In the genomic region with DNA sequence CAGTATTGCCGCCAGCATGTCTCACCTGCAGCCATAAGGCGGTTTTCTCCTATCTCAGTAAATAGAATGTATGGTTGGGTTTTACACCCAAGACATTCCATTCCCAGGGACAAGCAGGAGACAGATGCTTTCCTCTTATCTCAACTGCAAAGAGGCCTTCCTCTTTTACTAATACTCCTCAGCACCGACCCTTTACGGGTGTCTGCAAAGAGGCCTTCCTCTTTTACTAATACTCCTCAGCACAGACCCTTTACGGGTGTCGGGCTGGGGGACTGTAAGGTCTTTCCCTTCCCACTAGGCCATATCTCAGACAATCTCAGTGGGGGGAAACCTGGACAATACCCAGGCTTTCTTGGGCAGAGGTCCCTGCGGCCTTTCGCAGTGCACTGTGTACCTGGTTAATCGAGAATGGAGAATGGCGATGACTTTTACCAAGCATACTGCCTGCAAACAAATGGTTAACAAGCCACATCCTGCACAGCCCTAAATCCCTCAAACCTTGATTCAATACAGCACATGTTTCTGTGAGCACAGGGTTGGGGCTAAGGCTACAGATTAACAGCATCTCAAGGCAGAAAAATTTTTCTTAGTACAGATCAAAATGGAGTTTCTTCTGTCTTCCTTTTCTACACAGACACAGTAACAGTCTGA, we compare ENCODE assay signal across 8 cellular contexts. TPM values are rescaled to one million over a fixed set of nuclear protein-coding genes. Genes with fewer than 3 reads are reported as not detected.
A peak's percentile ranks its signal among the peaks of the same experiment; 100 is the strongest.
DNase-seq lines count a peak whose midpoint lies in the region; ATAC-seq and TF ChIP-seq lines count a peak whose summit lies in the region.
"Not testable (repeated sequence)": the region's sequence is repeated elsewhere in the genome, so short reads cannot be mapped to it uniquely, and the experiment has no call there.

No MANE protein-coding gene starts in this region.

- not testable (repeated sequence) for ATAC-seq in T-cell (replicated peaks in 1 of 4)

- H3K27ac ChIP-seq in tibial artery, result peak overlapping the region; percentile 88 to 89

- H3K4me3 Mint-ChIP-seq in Calu3 (ENCODE audit: low read depth, unreplicated experiment) (peak overlapping the region; percentile 85), T-cell (peak overlapping the region; percentile 89 to 97 (median 96)), osteocyte (ENCODE audit: unreplicated experiment) (peak overlapping the region; percentile 86)
- peak overlapping the region; percentile 88 for H3K4me3 Mint-ChIP-seq in activated naive CD8-positive, alpha-beta T cell treated with anti-CD3 and anti-CD28 coated beads for 36 hours

- BruUV-seq in Calu3 (replicated peaks; lab: Mats Ljungman, UMichigan), result not testable (repeated sequence)

- H3K4me1 Mint-ChIP-seq in Calu3 (ENCODE audit: low read depth, unreplicated experiment) (peaks cover 59% of the 10 kb centered on the region), T-cell (peaks cover 68 to 75% (median 70%) of the 10 kb centered on the region in 3 donors), osteocyte (ENCODE audit: unreplicated experiment) (peaks cover 28% of the 10 kb centered on the region)
- peaks cover 51% of the 10 kb centered on the region for H3K4me1 Mint-ChIP-seq in activated naive CD8-positive, alpha-beta T cell treated with anti-CD3 and anti-CD28 coated beads for 36 hours

- peak overlapping the region; percentile 84 for H3K4me3 ChIP-seq in LNCaP clone FGC (ENCODE audit: low read depth, low read length)
- H3K4me3 ChIP-seq in epithelial cell of esophagus (ENCODE audit: low read length), result peak overlapping the region; percentile 82
- H3K4me3 ChIP-seq in kidney epithelial cell (ENCODE audit: low read depth, low read length), result peak overlapping the region; percentile 71
- H3K4me3 ChIP-seq in tibial artery, result peak overlapping the region; percentile 90 to 97

- H3K9me3 ChIP-seq in tibial artery, result not testable (repeated sequence)

- TF ChIP-seq CTCF in Calu3 (IDR thresholded peaks at IDR 0.05; ENCODE audit: unreplicated experiment); LNCaP clone FGC (IDR thresholded peaks at IDR 0.05; ENCODE audit: control insufficient read depth, extremely low read depth, insufficient read depth); epithelial cell of esophagus (IDR thresholded peaks at IDR 0.05; ENCODE audit: insufficient read depth, low read depth, low read length, missing control alignments); kidney epithelial cell (IDR thresholded peaks at IDR 0.05; ENCODE audit: insufficient read depth, low read length, poor library complexity, severe bottlenecking); osteocyte (IDR thresholded peaks at IDR 0.05); tibial artery (IDR thresholded peaks at IDR 0.05): not testable (repeated sequence)

- H3K9me3 Mint-ChIP-seq in Calu3 (ENCODE audit: low read depth, unreplicated experiment); T-cell; activated naive CD8-positive, alpha-beta T cell treated with anti-CD3 and anti-CD28 coated beads for 36 hours; osteocyte (ENCODE audit: unreplicated experiment): not testable (repeated sequence)

- CTCF ChIA-PET in Calu3 (lab: Charles Lee) (interaction anchor here (4.2 kb wide), 1 partner anchor 29 kb away, joined by 24 read pairs; a partner anchor contains a TSS), T-cell (lab: Charles Lee) (interaction anchor here in 1 of 2 donors (2.1 kb wide), 1 partner anchor 28 kb away, joined by 24 read pairs; a partner anchor contains a TSS)

- H3K27ac Mint-ChIP-seq in Calu3 (ENCODE audit: unreplicated experiment), result peak overlapping the region; percentile 84
- H3K27ac Mint-ChIP-seq in T-cell, result peak overlapping the region; percentile 85 to 89
- peak overlapping the region; percentile 84 for H3K27ac Mint-ChIP-seq in activated naive CD8-positive, alpha-beta T cell treated with anti-CD3 and anti-CD28 coated beads for 36 hours
- H3K27ac Mint-ChIP-seq in osteocyte (ENCODE audit: unreplicated experiment), result peak overlapping the region; percentile 70

- not testable (repeated sequence) for H3K27me3 ChIP-seq in kidney epithelial cell (ENCODE audit: control insufficient read depth, insufficient read depth, low read length); tibial artery

- H3K4me1 ChIP-seq in tibial artery, result peaks cover 0 to 66% (median 37%) of the 10 kb centered on the region in 4 donors

- intact Hi-C loops in Calu3 (cut with micrococcal nuclease; ENCODE audit: unreplicated experiment), result not testable (repeated sequence)
- intact Hi-C loops in tibial artery (cut with DNase I; ENCODE audit: low total_unique reads), result loop anchor here (10.0 kb wide), 1 partner anchor 101 kb away; a partner anchor contains a TSS

- H3K27me3 Mint-ChIP-seq in Calu3 (ENCODE audit: unreplicated experiment); T-cell; activated naive CD8-positive, alpha-beta T cell treated with anti-CD3 and anti-CD28 coated beads for 36 hours; osteocyte (ENCODE audit: unreplicated experiment): not testable (repeated sequence)

- peaks cover 63% of the 10 kb centered on the region for H3K36me3 Mint-ChIP-seq in Calu3 (ENCODE audit: insufficient read depth, unreplicated experiment)
- peaks cover 17% of the 10 kb centered on the region for H3K36me3 Mint-ChIP-seq in T-cell
- H3K36me3 Mint-ChIP-seq in activated naive CD8-positive, alpha-beta T cell treated with anti-CD3 and anti-CD28 coated beads for 36 hours, result peaks cover 22% of the 10 kb centered on the region
- H3K36me3 Mint-ChIP-seq in osteocyte (ENCODE audit: unreplicated experiment), result peaks cover 16% of the 10 kb centered on the region

- POLR2A ChIA-PET in T-cell (lab: Charles Lee), result interaction anchor here in 1 of 2 donors (2.7 kb wide), 1 partner anchor 29 kb away, joined by 22 read pairs; a partner anchor contains a TSS

- DNase-seq in Calu3; LNCaP clone FGC (ENCODE audit: low read depth); activated naive CD8-positive, alpha-beta T cell treated with anti-CD3 and anti-CD28 coated beads for 36 hours; epithelial cell of esophagus (ENCODE audit: low read depth); kidney epithelial cell (ENCODE audit: low read depth); tibial artery: not testable (repeated sequence)
- DNase-seq in T-cell, result peak in 19 of 34 experiments; percentile 10 to 58 (median 34)
- DNase-seq in osteocyte (ENCODE audit: extremely low spot score, unreplicated experiment), result peak; percentile 44

- H3K36me3 ChIP-seq in kidney epithelial cell (ENCODE audit: control insufficient read depth, insufficient read depth, low read length), result not testable (repeated sequence)
- peaks cover 30 to 42% (median 35%) of the 10 kb centered on the region in 3 donors for H3K36me3 ChIP-seq in tibial artery

RNA-seq across cellular contexts. Expression of a gene that starts 1.2 kb away (rescaled TPM):
- total RNA-seq in Calu3 (2022), result 64.5 and 71.1 TPM in 2 replicates
- total RNA-seq in T-cell, result 10 to 100 TPM; 70.7 to 97.1 (median 90.8) TPM
- 10 to 100 TPM; 69.0 to 70.2 TPM for total RNA-seq in activated naive CD8-positive, alpha-beta T cell treated with anti-CD3 and anti-CD28 coated beads for 36 hours
- total RNA-seq in kidney epithelial cell, result 54.5 and 60.7 TPM in 2 replicates
- total RNA-seq in osteocyte, result 60.3 and 62.0 TPM in 2 replicates

RNA-seq across cellular contexts. Expression of a gene that starts 2.7 kb away (rescaled TPM):
- total RNA-seq in Calu3 (2022) (35.2 and 44.2 TPM in 2 replicates), T-cell (10 to 100 TPM; 32.4 to 68.5 (median 56.6) TPM), kidney epithelial cell (36.5 and 71.2 TPM in 2 replicates), osteocyte (13.3 TPM in 2 replicates)
- 10 to 100 TPM; 46.2 to 48.0 TPM for total RNA-seq in activated naive CD8-positive, alpha-beta T cell treated with anti-CD3 and anti-CD28 coated beads for 36 hours

RNA-seq across cellular contexts. Expression of a gene that starts 29.6 kb away (rescaled TPM):
- total RNA-seq in Calu3 (2022) (49.5 and 50.4 TPM in 2 replicates), T-cell (10 to 100 TPM; 30.7 to 40.4 (median 37.4) TPM), kidney epithelial cell (38.1 and 41.9 TPM in 2 replicates), osteocyte (55.7 and 57.8 TPM in 2 replicates)
- total RNA-seq in activated naive CD8-positive, alpha-beta T cell treated with anti-CD3 and anti-CD28 coated beads for 36 hours, result 10 to 100 TPM; 57.3 to 59.9 TPM
